1 cellular context compared by ENCODE assay signal in genomic region chr12:107732365-107732764, GRCh38.
TF ChIP-seq lines count a peak whose summit lies in the region.

No MANE protein-coding gene starts in this region.

TF ChIP-seq in WTC11, 78 proteins besides CTCF, POLR2A, EP300 and RAD21 (continued from another document):
- TF ChIP-seq NR1H2 (CRISPR knock-in tag; IDR thresholded peaks at IDR 0.05) (no peak), NFATC4 (CRISPR knock-in tag; IDR thresholded peaks at IDR 0.05) (no peak), HMGXB4 (CRISPR knock-in tag; IDR thresholded peaks at IDR 0.05) (no peak)
